Comparison of ENCODE assay signal across 1 cellular context in genomic region chr10:34121125-34121973, GRCh38.
TF ChIP-seq lines count a peak whose summit lies in the region.

No MANE protein-coding gene starts in this region.

TF ChIP-seq in HepG2, 621 proteins besides CTCF, POLR2A, EP300 and RAD21 (continued from another document and continues in another):
- TF ChIP-seq BCLAF1 (IDR thresholded peaks at IDR 0.05) (no peak), CENPBD1 (CRISPR knock-in tag; IDR thresholded peaks at IDR 0.05; ENCODE audit: borderline replicate concordance, low read depth) (no peak), ZNF513 (CRISPR knock-in tag; conservative IDR thresholded peaks at IDR 0.05) (no peak), ZBTB34 (CRISPR knock-in tag; IDR thresholded peaks at IDR 0.05) (peak; percentile 98), ETS1 (CRISPR knock-in tag; IDR thresholded peaks at IDR 0.05) (no peak), ZNF296 (CRISPR knock-in tag; conservative IDR thresholded peaks at IDR 0.05) (no peak), BCL6 (CRISPR knock-in tag; IDR thresholded peaks at IDR 0.05) (peak; percentile 96), JUN (CRISPR knock-in tag; IDR thresholded peaks at IDR 0.05) (peak; percentile 70; the same call in 1 of the 2 replicates), ZNF441 (CRISPR knock-in tag; IDR thresholded peaks at IDR 0.05; ENCODE audit: borderline replicate concordance) (no peak; the same call in 1 of the 2 replicates), ZNF333 (CRISPR knock-in tag; IDR thresholded peaks at IDR 0.05; ENCODE audit: borderline replicate concordance) (no peak), TEAD3 (CRISPR knock-in tag; optimal IDR thresholded peaks at IDR 0.05; ENCODE audit: borderline replicate concordance) (peak; percentile 99), RFX3 (CRISPR knock-in tag; IDR thresholded peaks at IDR 0.05) (peak; percentile 37; the same call in 1 of the 2 replicates), ZHX2 (IDR thresholded peaks at IDR 0.05; ENCODE audit: low read depth) (peak; percentile 73; the same call in 1 of the 2 replicates), ZHX2 (CRISPR knock-in tag; IDR thresholded peaks at IDR 0.05; ENCODE audit: borderline replicate concordance) (peak; percentile 80; the same call in 1 of the 2 replicates), GZF1 (CRISPR knock-in tag; IDR thresholded peaks at IDR 0.05) (no peak), CBFB (CRISPR knock-in tag; IDR thresholded peaks at IDR 0.05) (0 out of 2 replicates have a peak, but pooled peaks have one; percentile 46), AKNA (CRISPR knock-in tag; IDR thresholded peaks at IDR 0.05; ENCODE audit: borderline replicate concordance) (no peak), ZNF800 (CRISPR knock-in tag; IDR thresholded peaks at IDR 0.05) (0 out of 2 replicates have a peak, but pooled peaks have one; percentile 57), ISX (CRISPR knock-in tag; conservative IDR thresholded peaks at IDR 0.05) (no peak)
